Comparison of ENCODE assay signal across 1 cellular context in genomic region chr22:44698531-44699421, GRCh38.
TF ChIP-seq lines count a peak whose summit lies in the region.

No MANE protein-coding gene starts in this region.

TF ChIP-seq in GM23338, 12 proteins besides CTCF, POLR2A, EP300 and RAD21 (continued from another document):
- no peak for TF ChIP-seq ZNF462 (CRISPR knock-in tag; IDR thresholded peaks at IDR 0.05)
- no peak for TF ChIP-seq EZH2phosphoT487 (IDR thresholded peaks at IDR 0.05; ENCODE audit: unreplicated experiment)
- no peak for TF ChIP-seq POLR2AphosphoS5 (IDR thresholded peaks at IDR 0.05; ENCODE audit: low read depth)
- TF ChIP-seq REST (IDR thresholded peaks at IDR 0.05; ENCODE audit: unreplicated experiment): no peak
- TF ChIP-seq NANOG (IDR thresholded peaks at IDR 0.05; ENCODE audit: borderline replicate concordance): no peak
- TF ChIP-seq EZH2 (IDR thresholded peaks at IDR 0.05; ENCODE audit: low read depth, unreplicated experiment): no peak
- no peak for TF ChIP-seq CREB1 (CRISPR knock-in tag; IDR thresholded peaks at IDR 0.05; ENCODE audit: low read depth)
- no peak for TF ChIP-seq JUNB (IDR thresholded peaks at IDR 0.05; ENCODE audit: unreplicated experiment)
- TF ChIP-seq STAT1 (IDR thresholded peaks at IDR 0.05; ENCODE audit: unreplicated experiment): no peak
- no peak for TF ChIP-seq ZNF331 (CRISPR knock-in tag; IDR thresholded peaks at IDR 0.05; ENCODE audit: low read depth)
- TF ChIP-seq ZNF114 (CRISPR knock-in tag; IDR thresholded peaks at IDR 0.05): no peak
TF ChIP-seq in GM23338: peak in this region for 0.
